ENCODE assay signal across 8 cellular contexts in the genomic region with DNA sequence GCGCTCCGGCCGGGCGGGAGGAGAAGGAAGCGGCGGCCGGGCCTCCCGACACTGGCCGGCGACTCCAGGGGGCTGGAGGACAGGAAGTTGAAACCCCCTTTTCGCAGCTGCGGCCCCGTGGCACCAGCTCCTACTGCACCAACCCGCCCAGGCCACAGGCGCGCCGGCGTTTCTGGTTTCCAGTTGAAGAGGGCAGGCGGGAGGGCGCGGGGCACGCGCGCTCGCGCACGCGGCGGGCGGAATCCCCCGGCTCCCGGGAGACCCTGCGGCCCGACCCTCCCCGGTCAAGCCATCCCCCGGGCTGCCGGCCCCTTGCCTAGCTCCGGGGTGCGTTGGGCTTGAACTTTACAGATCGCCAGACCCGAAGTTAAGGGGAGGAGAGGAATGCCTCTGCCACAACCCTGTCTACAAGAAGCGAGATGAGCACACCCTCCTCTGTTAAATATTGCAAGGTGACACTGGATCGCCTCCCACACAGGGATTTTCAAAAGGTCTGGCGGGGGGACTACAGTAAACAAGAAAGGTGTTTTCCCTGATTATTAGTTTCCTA. TPM values are rescaled to one million over a fixed set of nuclear protein-coding genes. Genes with fewer than 3 reads are reported as not detected.
DNase-seq lines count a peak whose midpoint lies in the region; FAIRE-seq and TF ChIP-seq lines count a peak whose summit lies in the region.

No MANE protein-coding gene starts in this region.

- POLR2A ChIA-PET in HEK293 (lab: Yijun Ruan, JAX), result no interaction called here

- TF ChIP-seq CTCF in HEK293 (tag by site-specific recombination; IDR thresholded peaks at IDR 0.05), result no peak

- peak; percentile 73 for FAIRE-seq in GM12892 (lab: Jason Lieb, UNC)

- DNase-seq in GM12892 (ENCODE audit: insufficient read length) (peak; percentile 46), NCI-H1105 treated with DMSO at 0.1 percent for 48 hours (lab: John Stamatoyannopoulos, UW) (peak; percentile 41), medulla oblongata (ENCODE audit: extremely low spot score) (peak; percentile 53), dedifferentiated amniotic fluid mesenchymal stem cell (ENCODE audit: extremely low spot score) (no peak)
- DNase-seq in activated CD4-positive, alpha-beta T cell treated with anti-CD3 and anti-CD28 coated beads, Interleukin-2, amount 50 U/mL, for 48 hours, result peak; percentile 62 to 69
- peak; percentile 40 for DNase-seq in effector CD4-positive, alpha-beta T cell
- peak; percentile 46 for DNase-seq in stimulated activated CD8-positive, alpha-beta memory T cell treated with anti-CD3 and anti-CD28 coated beads, Interleukin-12 subunit alpha, Interleukin-12 subunit beta, amount 100 ng/mL, for 4 hours (ENCODE audit: low read depth)

- peak overlapping the region; percentile 69 for H3K4me3 ChIP-seq in HEK293 (ENCODE audit: low read depth, low read length)

- CTCF ChIA-PET in HEK293 (lab: Yijun Ruan, JAX), result no interaction called here

- H3K4me1 ChIP-seq in HEK293 (ENCODE audit: control insufficient read depth, insufficient read depth, low read length), result no peaks in the 10 kb centered on the region

- peak; percentile 55; the same call in 1 of the 2 replicates for TF ChIP-seq POLR2A in GM12892 (IDR thresholded peaks at IDR 0.05; ENCODE audit: low read depth, low read length)

- H3K36me3 ChIP-seq in HEK293 (ENCODE audit: control insufficient read depth in 2 of 2, insufficient read depth in 1 of 2, low read length in 2 of 2), result peaks cover 0 to 3% of the 10 kb centered on the region in 2 experiments; a peak in 1 of 3 replicates

- no peaks in the 10 kb centered on the region for H3K9me3 ChIP-seq in HEK293 (ENCODE audit: control insufficient read depth, insufficient read depth, low read depth, low read length)

- peak overlapping the region; percentile 84 for H3K27ac ChIP-seq in HEK293 (ENCODE audit: extremely low read depth, low read depth, low read length)

TF ChIP-seq in HEK293, 187 proteins besides CTCF, POLR2A, EP300 and RAD21:
- TF ChIP-seq ZBTB26 (tag by site-specific recombination; optimal IDR thresholded peaks at IDR 0.05), result peak; percentile 90
- TF ChIP-seq, protein P1, sequence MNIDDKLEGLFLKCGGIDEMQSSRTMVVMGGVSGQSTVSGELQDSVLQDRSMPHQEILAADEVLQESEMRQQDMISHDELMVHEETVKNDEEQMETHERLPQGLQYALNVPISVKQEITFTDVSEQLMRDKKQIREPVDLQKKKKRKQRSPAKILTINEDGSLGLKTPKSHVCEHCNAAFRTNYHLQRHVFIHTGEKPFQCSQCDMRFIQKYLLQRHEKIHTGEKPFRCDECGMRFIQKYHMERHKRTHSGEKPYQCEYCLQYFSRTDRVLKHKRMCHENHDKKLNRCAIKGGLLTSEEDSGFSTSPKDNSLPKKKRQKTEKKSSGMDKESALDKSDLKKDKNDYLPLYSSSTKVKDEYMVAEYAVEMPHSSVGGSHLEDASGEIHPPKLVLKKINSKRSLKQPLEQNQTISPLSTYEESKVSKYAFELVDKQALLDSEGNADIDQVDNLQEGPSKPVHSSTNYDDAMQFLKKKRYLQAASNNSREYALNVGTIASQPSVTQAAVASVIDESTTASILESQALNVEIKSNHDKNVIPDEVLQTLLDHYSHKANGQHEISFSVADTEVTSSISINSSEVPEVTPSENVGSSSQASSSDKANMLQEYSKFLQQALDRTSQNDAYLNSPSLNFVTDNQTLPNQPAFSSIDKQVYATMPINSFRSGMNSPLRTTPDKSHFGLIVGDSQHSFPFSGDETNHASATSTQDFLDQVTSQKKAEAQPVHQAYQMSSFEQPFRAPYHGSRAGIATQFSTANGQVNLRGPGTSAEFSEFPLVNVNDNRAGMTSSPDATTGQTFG (tag by site-specific recombination; IDR thresholded peaks at IDR 0.05; ENCODE audit: borderline replicate concordance), result no peak
- no peak for TF ChIP-seq ZNF211 (tag by site-specific recombination; IDR thresholded peaks at IDR 0.05; ENCODE audit: low read depth)
- peak; percentile 21; the same call in 1 of the 2 replicates for TF ChIP-seq ZNF449 (tag by site-specific recombination; IDR thresholded peaks at IDR 0.05)
- peak; percentile 71; the same call in 1 of the 2 replicates for TF ChIP-seq ZNF76 (tag by site-specific recombination; IDR thresholded peaks at IDR 0.05; ENCODE audit: borderline replicate concordance, low read depth)
- no peak for TF ChIP-seq KLF1 (tag by site-specific recombination; IDR thresholded peaks at IDR 0.05)
- 0 out of 2 replicates have a peak, but pooled peaks have one; percentile 24 for TF ChIP-seq ZXDB (tag by site-specific recombination; IDR thresholded peaks at IDR 0.05)
- TF ChIP-seq ZNF133 (tag by site-specific recombination; IDR thresholded peaks at IDR 0.05), result no peak
TF ChIP-seq in HEK293: peak in this region for 4.

RNA-seq across cellular contexts. Expression of gene ELOVL6, which starts 1.5 kb away (rescaled TPM):
- polyA plus RNA-seq in GM12892 (2012; ENCODE audit: missing spikeins), result 6.1 TPM
